1 cellular context compared by ENCODE assay signal in the genomic region with DNA sequence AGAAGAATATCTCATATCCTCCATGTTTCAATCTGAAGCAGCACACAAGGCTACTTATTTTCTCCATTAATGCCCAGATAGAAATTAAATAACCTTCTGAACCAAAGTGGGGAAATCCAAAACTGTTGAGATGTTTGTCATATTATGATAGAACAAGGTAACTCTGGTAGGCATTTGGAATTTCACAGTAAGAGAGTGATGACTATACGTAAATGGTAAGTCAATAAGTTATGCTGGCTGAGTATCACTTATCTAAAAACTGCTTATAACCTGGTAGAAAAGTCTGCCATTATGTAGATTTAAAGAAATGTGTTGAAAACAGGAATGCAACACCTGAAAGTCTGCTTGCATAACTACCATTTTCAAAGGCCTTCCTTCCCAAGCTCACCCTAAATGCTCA.
TF ChIP-seq lines count a peak whose summit lies in the region.

No MANE protein-coding gene starts in this region.

TF ChIP-seq in SK-N-SH, 30 proteins besides CTCF, POLR2A, EP300 and RAD21 (continued from another document):
- TF ChIP-seq, protein P1, sequence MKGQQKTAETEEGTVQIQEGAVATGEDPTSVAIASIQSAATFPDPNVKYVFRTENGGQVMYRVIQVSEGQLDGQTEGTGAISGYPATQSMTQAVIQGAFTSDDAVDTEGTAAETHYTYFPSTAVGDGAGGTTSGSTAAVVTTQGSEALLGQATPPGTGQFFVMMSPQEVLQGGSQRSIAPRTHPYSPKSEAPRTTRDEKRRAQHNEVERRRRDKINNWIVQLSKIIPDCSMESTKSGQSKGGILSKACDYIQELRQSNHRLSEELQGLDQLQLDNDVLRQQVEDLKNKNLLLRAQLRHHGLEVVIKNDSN (IDR thresholded peaks at IDR 0.05; ENCODE audit: borderline replicate concordance, low read depth), result no peak
- TF ChIP-seq, protein P2, sequence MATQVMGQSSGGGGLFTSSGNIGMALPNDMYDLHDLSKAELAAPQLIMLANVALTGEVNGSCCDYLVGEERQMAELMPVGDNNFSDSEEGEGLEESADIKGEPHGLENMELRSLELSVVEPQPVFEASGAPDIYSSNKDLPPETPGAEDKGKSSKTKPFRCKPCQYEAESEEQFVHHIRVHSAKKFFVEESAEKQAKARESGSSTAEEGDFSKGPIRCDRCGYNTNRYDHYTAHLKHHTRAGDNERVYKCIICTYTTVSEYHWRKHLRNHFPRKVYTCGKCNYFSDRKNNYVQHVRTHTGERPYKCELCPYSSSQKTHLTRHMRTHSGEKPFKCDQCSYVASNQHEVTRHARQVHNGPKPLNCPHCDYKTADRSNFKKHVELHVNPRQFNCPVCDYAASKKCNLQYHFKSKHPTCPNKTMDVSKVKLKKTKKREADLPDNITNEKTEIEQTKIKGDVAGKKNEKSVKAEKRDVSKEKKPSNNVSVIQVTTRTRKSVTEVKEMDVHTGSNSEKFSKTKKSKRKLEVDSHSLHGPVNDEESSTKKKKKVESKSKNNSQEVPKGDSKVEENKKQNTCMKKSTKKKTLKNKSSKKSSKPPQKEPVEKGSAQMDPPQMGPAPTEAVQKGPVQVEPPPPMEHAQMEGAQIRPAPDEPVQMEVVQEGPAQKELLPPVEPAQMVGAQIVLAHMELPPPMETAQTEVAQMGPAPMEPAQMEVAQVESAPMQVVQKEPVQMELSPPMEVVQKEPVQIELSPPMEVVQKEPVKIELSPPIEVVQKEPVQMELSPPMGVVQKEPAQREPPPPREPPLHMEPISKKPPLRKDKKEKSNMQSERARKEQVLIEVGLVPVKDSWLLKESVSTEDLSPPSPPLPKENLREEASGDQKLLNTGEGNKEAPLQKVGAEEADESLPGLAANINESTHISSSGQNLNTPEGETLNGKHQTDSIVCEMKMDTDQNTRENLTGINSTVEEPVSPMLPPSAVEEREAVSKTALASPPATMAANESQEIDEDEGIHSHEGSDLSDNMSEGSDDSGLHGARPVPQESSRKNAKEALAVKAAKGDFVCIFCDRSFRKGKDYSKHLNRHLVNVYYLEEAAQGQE (IDR thresholded peaks at IDR 0.05; ENCODE audit: low read depth, low read length), result no peak
- TF ChIP-seq, protein P3, sequence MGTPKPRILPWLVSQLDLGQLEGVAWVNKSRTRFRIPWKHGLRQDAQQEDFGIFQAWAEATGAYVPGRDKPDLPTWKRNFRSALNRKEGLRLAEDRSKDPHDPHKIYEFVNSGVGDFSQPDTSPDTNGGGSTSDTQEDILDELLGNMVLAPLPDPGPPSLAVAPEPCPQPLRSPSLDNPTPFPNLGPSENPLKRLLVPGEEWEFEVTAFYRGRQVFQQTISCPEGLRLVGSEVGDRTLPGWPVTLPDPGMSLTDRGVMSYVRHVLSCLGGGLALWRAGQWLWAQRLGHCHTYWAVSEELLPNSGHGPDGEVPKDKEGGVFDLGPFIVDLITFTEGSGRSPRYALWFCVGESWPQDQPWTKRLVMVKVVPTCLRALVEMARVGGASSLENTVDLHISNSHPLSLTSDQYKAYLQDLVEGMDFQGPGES (IDR thresholded peaks at IDR 0.05; ENCODE audit: low read depth, low read length), result no peak
- TF ChIP-seq TCF12 (IDR thresholded peaks at IDR 0.05) (no peak), GABPA (IDR thresholded peaks at IDR 0.05; ENCODE audit: low read depth) (no peak), ELF1 (IDR thresholded peaks at IDR 0.05) (no peak), RFX5 (IDR thresholded peaks at IDR 0.05; ENCODE audit: low read length) (no peak)
